In genomic region chr13:50115695-50116094, GRCh38 we compare ENCODE assay signal across 12 cellular contexts.
DNase-seq lines count a peak whose midpoint lies in the region; ATAC-seq and TF ChIP-seq lines count a peak whose summit lies in the region.
"Had no signal": no experiment of that assay in that cellular context is flagged by ENCODE, and none has a peak within 500 bp of the region (broad histone marks: within the 10 kb centered on the region; RNA-seq: fewer than 3 reads in every experiment).

No MANE protein-coding gene starts in this region.

- H3K9me3 ChIP-seq in BLaER1 treated with 17β-estradiol and CSF1 and Interleukin-3, amounts not matched to agents 10 nM and 100 nM (replicated peaks in 1 of 11): no peaks in the 10 kb centered on the region
- no peaks in the 10 kb centered on the region for H3K9me3 ChIP-seq in HEK293 (ENCODE audit: control insufficient read depth, insufficient read depth, low read depth, low read length)
- no peaks in the 10 kb centered on the region for H3K9me3 ChIP-seq in Panc1 (ENCODE audit: control insufficient read depth, insufficient read depth, low read depth, low read length)
- H3K9me3 ChIP-seq in subcutaneous abdominal adipose tissue (ENCODE audit: control insufficient read depth in 5 of 5, low read length in 5 of 5): no peaks in the 10 kb centered on the region
- H3K9me3 ChIP-seq: A549 had no signal

- H3K27ac Mint-ChIP-seq in Calu3 (ENCODE audit: unreplicated experiment): no peak overlapping the region
- H3K27ac Mint-ChIP-seq: CD4-positive, alpha-beta T cell; H9 had no signal

- CTCF ChIA-PET in HEK293 (lab: Yijun Ruan, JAX): interaction anchor here (1.4 kb wide), 1 partner anchor 31 kb away, joined by 7 read pairs; no protein-coding TSS in a partner anchor
- CTCF ChIA-PET in Panc1 (lab: Charles Lee): no interaction called here
- CTCF ChIA-PET in Calu3 (lab: Charles Lee): no interaction called here

- no peaks in the 10 kb centered on the region for H3K4me1 Mint-ChIP-seq in Calu3 (ENCODE audit: low read depth, unreplicated experiment)
- H3K4me1 Mint-ChIP-seq: H9 had no signal

- no peak overlapping the region for H3K9ac ChIP-seq in BLaER1 treated with 17β-estradiol and CSF1 and Interleukin-3, amounts not matched to agents 10 nM and 100 nM
- no peak overlapping the region for H3K9ac ChIP-seq in subcutaneous abdominal adipose tissue (ENCODE audit: low read length in 5 of 5)

- no peak overlapping the region for H3K4me3 Mint-ChIP-seq in Calu3 (ENCODE audit: low read depth, unreplicated experiment)
- H3K4me3 Mint-ChIP-seq: CD4-positive, alpha-beta T cell; H9 had no signal

- H3K27me3 ChIP-seq in BLaER1 treated with 17β-estradiol and CSF1 and Interleukin-3, amounts not matched to agents 10 nM and 100 nM: no peaks in the 10 kb centered on the region
- H3K27me3 ChIP-seq in Panc1 (ENCODE audit: control insufficient read depth, insufficient read depth, low read length): no peaks in the 10 kb centered on the region
- H3K27me3 ChIP-seq in subcutaneous abdominal adipose tissue (ENCODE audit: control insufficient read depth in 5 of 5, insufficient read depth in 4 of 5, low read length in 5 of 5): no peaks in the 10 kb centered on the region

- in situ Hi-C loops in Panc1 (cut with HindIII; ENCODE audit: low pct_unique_long_range_greater_than_20kb, low sequenced_read_pairs): no loop called here

- peak overlapping the region; percentile 7 to 82 (median 38); a peak in 20 of 22 replicates for H3K4me2 ChIP-seq in BLaER1 treated with 17β-estradiol and CSF1 and Interleukin-3, amounts not matched to agents 10 nM and 100 nM
- H3K4me2 ChIP-seq: A549 had no signal

- H4K20me1 ChIP-seq in BLaER1 treated with 17β-estradiol and CSF1 and Interleukin-3, amounts not matched to agents 10 nM and 100 nM: peaks cover 3 to 99% (median 38%) of the 10 kb centered on the region in 11 experiments; a peak in 16 of 22 replicates

- intact Hi-C loops in Panc1 (cut with micrococcal nuclease; ENCODE audit: unreplicated experiment): no loop called here
- intact Hi-C loops in Calu3 (cut with micrococcal nuclease; ENCODE audit: unreplicated experiment): no loop called here

- POLR2A ChIA-PET in HEK293 (lab: Yijun Ruan, JAX): interaction anchor here (0.5 to 1.8 kb wide), 3 partner anchors 9 to 63 kb away, joined by 3 to 12 read pairs (median 3); no protein-coding TSS in a partner anchor
- POLR2A ChIA-PET in Panc1 (lab: Charles Lee): no interaction called here

- no peak overlapping the region for H3K4me3 ChIP-seq in BLaER1 treated with 17β-estradiol and CSF1 and Interleukin-3, amounts not matched to agents 10 nM and 100 nM
- no peak overlapping the region for H3K4me3 ChIP-seq in HEK293 (ENCODE audit: low read depth, low read length)
- no peak overlapping the region for H3K4me3 ChIP-seq in Panc1 (ENCODE audit: low read depth in 2 of 2, low read length in 2 of 2)
- no peak overlapping the region for H3K4me3 ChIP-seq in subcutaneous abdominal adipose tissue (ENCODE audit: low read depth in 1 of 5, low read length in 5 of 5)
- H3K4me3 ChIP-seq: A549 had no signal

- H3K36me3 ChIP-seq in BLaER1 treated with 17β-estradiol and CSF1 and Interleukin-3, amounts not matched to agents 10 nM and 100 nM: peaks cover 13 to 51% (median 31%) of the 10 kb centered on the region in 11 experiments; a peak in 20 of 22 replicates
- H3K36me3 ChIP-seq in HEK293 (ENCODE audit: control insufficient read depth in 2 of 2, insufficient read depth in 1 of 2, low read length in 2 of 2) (no peaks in the 10 kb centered on the region; a peak in 1 of 3 replicates), Panc1 (ENCODE audit: control insufficient read depth, insufficient read depth, low read length) (no peaks in the 10 kb centered on the region; the same call in 1 of the 2 replicates), subcutaneous abdominal adipose tissue (ENCODE audit: control insufficient read depth in 5 of 5, insufficient read depth in 5 of 5, low read length in 5 of 5) (no peaks in the 10 kb centered on the region)

- DNase-seq in Panc1 (ENCODE audit: low read depth, low spot score): no peak
- no peak for DNase-seq in Calu3
- DNase-seq: CD4-positive, alpha-beta T cell; DMS153; GOT3; H9 had no signal

- no peak for TF ChIP-seq CTCF in HEK293 (tag by site-specific recombination; IDR thresholded peaks at IDR 0.05)
- no peak for TF ChIP-seq CTCF in Panc1 (IDR thresholded peaks at IDR 0.05)
- no peak for TF ChIP-seq CTCF in Calu3 (IDR thresholded peaks at IDR 0.05; ENCODE audit: unreplicated experiment)

- no peaks in the 10 kb centered on the region for H3K36me3 Mint-ChIP-seq in Calu3 (ENCODE audit: insufficient read depth, unreplicated experiment)

- peaks cover 28 to 91% (median 60%) of the 10 kb centered on the region in 10 experiments for H3K4me1 ChIP-seq in BLaER1 treated with 17β-estradiol and CSF1 and Interleukin-3, amounts not matched to agents 10 nM and 100 nM
- peaks cover 12% of the 10 kb centered on the region for H3K4me1 ChIP-seq in HEK293 (ENCODE audit: control insufficient read depth, insufficient read depth, low read length)
- H3K4me1 ChIP-seq in Panc1 (ENCODE audit: control insufficient read depth, insufficient read depth, low read length): peaks cover 13% of the 10 kb centered on the region
- peaks cover 0 to 30% (median 23%) of the 10 kb centered on the region in 5 donors for H3K4me1 ChIP-seq in subcutaneous abdominal adipose tissue (ENCODE audit: control insufficient read depth in 5 of 5, insufficient read depth in 5 of 5, low read length in 5 of 5)

- ATAC-seq in Panc1 (no peak), GM19035 (IDR thresholded peaks at IDR 0.05; ENCODE audit: unreplicated experiment) (no peak), HG02798 (IDR thresholded peaks at IDR 0.05; ENCODE audit: poor library complexity, unreplicated experiment) (no peak)
- ATAC-seq: A549 had no signal

- BruUV-seq in Panc1 (replicated peaks; lab: Mats Ljungman, UMichigan) (no TSS peak), Calu3 (replicated peaks; lab: Mats Ljungman, UMichigan) (no TSS peak)

- H3K27ac ChIP-seq in BLaER1 treated with 17β-estradiol and CSF1 and Interleukin-3, amounts not matched to agents 10 nM and 100 nM: peak overlapping the region in 7 of 11 experiments; percentile 18 to 57 (median 40); a peak in 7 of 22 replicates
- H3K27ac ChIP-seq in HEK293 (ENCODE audit: extremely low read depth, low read depth, low read length) (no peak overlapping the region), Panc1 (ENCODE audit: low read length) (0 out of 2 replicates have a peak overlapping the region, but pooled peaks have one; percentile 2), subcutaneous abdominal adipose tissue (ENCODE audit: low read depth, low read length) (peak overlapping the region; percentile 13)
- H3K27ac ChIP-seq: A549 had no signal

- no peaks in the 10 kb centered on the region for H3K27me3 Mint-ChIP-seq in Calu3 (ENCODE audit: unreplicated experiment)
- H3K27me3 Mint-ChIP-seq: CD4-positive, alpha-beta T cell had no signal

- H3K9me3 Mint-ChIP-seq in Calu3 (ENCODE audit: low read depth, unreplicated experiment): no peaks in the 10 kb centered on the region
- H3K9me3 Mint-ChIP-seq: CD4-positive, alpha-beta T cell; H9 had no signal

TF ChIP-seq in HEK293, 187 proteins besides CTCF, POLR2A, EP300 and RAD21:
- TF ChIP-seq ZNF2 (tag by site-specific recombination; IDR thresholded peaks at IDR 0.05): no peak
- TF ChIP-seq ZNF366 (tag by site-specific recombination; conservative IDR thresholded peaks at IDR 0.05): no peak
- no peak for TF ChIP-seq ZNF174 (tag by site-specific recombination; IDR thresholded peaks at IDR 0.05)
- no peak for TF ChIP-seq ZNF280C (tag by site-specific recombination; IDR thresholded peaks at IDR 0.05)
- no peak for TF ChIP-seq ZNF560 (tag by site-specific recombination; IDR thresholded peaks at IDR 0.05; ENCODE audit: borderline replicate concordance)
- no peak for TF ChIP-seq IKZF3 (tag by site-specific recombination; IDR thresholded peaks at IDR 0.05)
- no peak for TF ChIP-seq ZSCAN18 (tag by site-specific recombination; IDR thresholded peaks at IDR 0.05)
- no peak for TF ChIP-seq BCL11A (tag by site-specific recombination; IDR thresholded peaks at IDR 0.05; ENCODE audit: low read depth)
- no peak for TF ChIP-seq ZBTB8A (tag by site-specific recombination; IDR thresholded peaks at IDR 0.05)
- no peak for TF ChIP-seq ZFP3 (tag by site-specific recombination; IDR thresholded peaks at IDR 0.05; ENCODE audit: low read depth)
- 0 out of 2 replicates have a peak, but pooled peaks have one; percentile 27 for TF ChIP-seq ZNF202 (tag by site-specific recombination; IDR thresholded peaks at IDR 0.05; ENCODE audit: borderline replicate concordance)
- peak; percentile 95 for TF ChIP-seq ZNF623 (tag by site-specific recombination; IDR thresholded peaks at IDR 0.05)
- TF ChIP-seq ZBTB20 (tag by site-specific recombination; IDR thresholded peaks at IDR 0.05): no peak
- no peak for TF ChIP-seq ZNF501 (tag by site-specific recombination; IDR thresholded peaks at IDR 0.05)
- no peak for TF ChIP-seq ZNF140 (tag by site-specific recombination; IDR thresholded peaks at IDR 0.05)
